ENCODE assay signal across 9 cellular contexts in the genomic region with DNA sequence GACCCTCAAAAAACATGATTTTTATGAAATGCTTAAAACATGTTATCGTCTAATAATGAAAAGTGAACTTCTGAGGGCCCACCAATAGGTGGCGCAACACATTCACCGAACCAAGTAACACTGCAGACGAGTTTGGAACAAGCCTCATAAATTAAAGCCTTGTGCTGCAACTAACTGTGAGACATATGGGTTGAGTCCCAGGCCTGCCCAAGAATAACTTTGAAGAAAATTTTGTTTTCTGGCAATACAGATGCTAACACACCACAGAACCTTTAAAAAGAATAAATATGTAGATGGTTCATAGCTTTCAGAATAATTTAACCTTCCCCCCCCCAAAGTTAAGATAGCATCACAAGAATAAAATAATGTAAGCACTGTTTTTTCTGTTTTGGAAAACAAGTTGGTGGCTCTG.
DNase-seq lines count a peak whose midpoint lies in the region; ATAC-seq, FAIRE-seq and TF ChIP-seq lines count a peak whose summit lies in the region.
"Had no signal": no experiment of that assay in that cellular context is flagged by ENCODE, and none has a peak within 500 bp of the region (broad histone marks: within the 10 kb centered on the region; RNA-seq: fewer than 3 reads in every experiment).

No MANE protein-coding gene starts in this region.

- no peak overlapping the region for H3K9ac ChIP-seq in Karpas-422 (ENCODE audit: low read length)

- CTCF ChIA-PET in Panc1 (lab: Charles Lee): interaction anchor here (0.7 kb wide), 2 partner anchors 30 to 83 kb away, joined by 3 to 15 read pairs; no protein-coding TSS in a partner anchor

- no peak for FAIRE-seq in urothelium cell line (lab: Jason Lieb, UNC)

- no TSS peak for BruUV-seq in Panc1 (replicated peaks; lab: Mats Ljungman, UMichigan)

- H3K4me1 ChIP-seq in Karpas-422 (ENCODE audit: low read length) (no peaks in the 10 kb centered on the region), Panc1 (ENCODE audit: control insufficient read depth, insufficient read depth, low read length) (no peaks in the 10 kb centered on the region)

- no peaks in the 10 kb centered on the region for H3K9me3 ChIP-seq in Karpas-422 (ENCODE audit: low read length)
- no peaks in the 10 kb centered on the region for H3K9me3 ChIP-seq in Panc1 (ENCODE audit: control insufficient read depth, insufficient read depth, low read depth, low read length)

- H3K27me3 Mint-ChIP-seq in activated T-helper 1 cell treated with anti-CD3 and anti-CD28 coated beads, Interleukin-12 subunit alpha, Interleukin-12 subunit beta, Interleukin-2, Interleukin-4 antibody, amounts not matched to agents 30 ng/mL and 10 ng/mL and 1 ng/mL, durations not matched to agents 14 hours and 24 hours and 36 hours (ENCODE audit: insufficient read depth): peaks cover 4% of the 10 kb centered on the region

- POLR2A ChIA-PET in Panc1 (lab: Charles Lee): no interaction called here

- H3K4me3 ChIP-seq in Karpas-422 (ENCODE audit: low read length) (no peak overlapping the region), Panc1 (ENCODE audit: low read depth in 2 of 2, low read length in 2 of 2) (no peak overlapping the region), foreskin fibroblast (ENCODE audit: low read depth in 1 of 2, low read length in 2 of 2) (no peak overlapping the region)

- ATAC-seq in Panc1: peak; percentile 53; the same call in 1 of the 2 replicates

- no peaks in the 10 kb centered on the region for H4K20me1 ChIP-seq in Karpas-422 (ENCODE audit: insufficient read depth, low read depth, low read length)

- DNase-seq in GM10266 (ENCODE audit: extremely low spot score): peak; percentile 32
- DNase-seq in Karpas-422: peak; percentile 78
- DNase-seq in Panc1 (ENCODE audit: low read depth, low spot score): peak; percentile 15
- DNase-seq in activated T-helper 1 cell treated with anti-CD3 and anti-CD28 coated beads, Interleukin-12 subunit alpha, Interleukin-12 subunit beta, Interleukin-2, Interleukin-4 antibody, amounts not matched to agents 30 ng/mL and 10 ng/mL and 1 ng/mL, durations not matched to agents 14 hours and 24 hours and 36 hours (ENCODE audit: low spot score): peak; percentile 27
- peak; percentile 18 to 74 for DNase-seq in foreskin fibroblast
- DNase-seq in pons (ENCODE audit: low spot score): peak; percentile 69
- peak; percentile 46 for DNase-seq in urothelium cell line (ENCODE audit: low spot score)
- no peak for DNase-seq in GOT3 (lab: John Stamatoyannopoulos, UW)

- intact Hi-C loops in Panc1 (cut with micrococcal nuclease; ENCODE audit: unreplicated experiment): loop anchor here (5.0 kb wide), 1 partner anchor 1484 kb away; no protein-coding TSS in a partner anchor
- intact Hi-C loops in activated T-helper 1 cell treated with anti-CD3 and anti-CD28 coated beads, Interleukin-12 subunit alpha, Interleukin-12 subunit beta, Interleukin-2, Interleukin-4 antibody, amounts not matched to agents 30 ng/mL and 10 ng/mL and 1 ng/mL, durations not matched to agents 14 hours and 24 hours and 36 hours (cut with micrococcal nuclease): loop anchor here (1.0 to 10.0 kb wide), 9 partner anchors 106 to 1940 kb away; no protein-coding TSS in a partner anchor

- H3K4me2 ChIP-seq in Karpas-422 (ENCODE audit: low read depth, low read length, poor library complexity, severe bottlenecking): no peak overlapping the region

- H3K27me3 ChIP-seq in Karpas-422 (ENCODE audit: low read length) (no peaks in the 10 kb centered on the region), Panc1 (ENCODE audit: control insufficient read depth, insufficient read depth, low read length) (no peaks in the 10 kb centered on the region)

- no peak overlapping the region for H3K4me3 Mint-ChIP-seq in activated T-helper 1 cell treated with anti-CD3 and anti-CD28 coated beads, Interleukin-12 subunit alpha, Interleukin-12 subunit beta, Interleukin-2, Interleukin-4 antibody, amounts not matched to agents 30 ng/mL and 10 ng/mL and 1 ng/mL, durations not matched to agents 14 hours and 24 hours and 36 hours

- H3K79me2 ChIP-seq in Karpas-422 (ENCODE audit: low read length): no peaks in the 10 kb centered on the region

- peaks cover 4% of the 10 kb centered on the region for H3K4me1 Mint-ChIP-seq in activated T-helper 1 cell treated with anti-CD3 and anti-CD28 coated beads, Interleukin-12 subunit alpha, Interleukin-12 subunit beta, Interleukin-2, Interleukin-4 antibody, amounts not matched to agents 30 ng/mL and 10 ng/mL and 1 ng/mL, durations not matched to agents 14 hours and 24 hours and 36 hours (ENCODE audit: low read depth)

- H3K27ac ChIP-seq in Karpas-422 (ENCODE audit: low read length) (no peak overlapping the region), Panc1 (ENCODE audit: low read length) (no peak overlapping the region)
- H3K27ac ChIP-seq: epithelial cell of prostate had no signal

- no peak overlapping the region for H2AFZ ChIP-seq in Karpas-422 (ENCODE audit: low read length)

- in situ Hi-C loops in Panc1 (cut with HindIII; ENCODE audit: low pct_unique_long_range_greater_than_20kb, low sequenced_read_pairs): no loop called here

- no peaks in the 10 kb centered on the region for H3K9me2 ChIP-seq in Karpas-422 (replicated peaks; ENCODE audit: insufficient read depth, low read length)

- H3K27ac Mint-ChIP-seq in activated T-helper 1 cell treated with anti-CD3 and anti-CD28 coated beads, Interleukin-12 subunit alpha, Interleukin-12 subunit beta, Interleukin-2, Interleukin-4 antibody, amounts not matched to agents 30 ng/mL and 10 ng/mL and 1 ng/mL, durations not matched to agents 14 hours and 24 hours and 36 hours: no peak overlapping the region

- TF ChIP-seq CTCF in GM10266 (IDR thresholded peaks at IDR 0.05; ENCODE audit: control insufficient read depth, insufficient read depth, low read depth, missing control alignments) (peak; percentile 88), Panc1 (IDR thresholded peaks at IDR 0.05) (peak; percentile 93), foreskin fibroblast (IDR thresholded peaks at IDR 0.05; ENCODE audit: low read depth, low read length) (peak; percentile 92)

- no peaks in the 10 kb centered on the region for H3K9me3 Mint-ChIP-seq in activated T-helper 1 cell treated with anti-CD3 and anti-CD28 coated beads, Interleukin-12 subunit alpha, Interleukin-12 subunit beta, Interleukin-2, Interleukin-4 antibody, amounts not matched to agents 30 ng/mL and 10 ng/mL and 1 ng/mL, durations not matched to agents 14 hours and 24 hours and 36 hours

- H3K36me3 Mint-ChIP-seq in activated T-helper 1 cell treated with anti-CD3 and anti-CD28 coated beads, Interleukin-12 subunit alpha, Interleukin-12 subunit beta, Interleukin-2, Interleukin-4 antibody, amounts not matched to agents 30 ng/mL and 10 ng/mL and 1 ng/mL, durations not matched to agents 14 hours and 24 hours and 36 hours (ENCODE audit: low read depth): no peaks in the 10 kb centered on the region

- no peaks in the 10 kb centered on the region for H3K36me3 ChIP-seq in Karpas-422 (ENCODE audit: insufficient read depth, low read length)
- H3K36me3 ChIP-seq in Panc1 (ENCODE audit: control insufficient read depth, insufficient read depth, low read length): no peaks in the 10 kb centered on the region
